Comparison of ENCODE assay signal across 10 cellular contexts in genomic region chr4:143411527-143412480, GRCh38.
DNase-seq lines count a peak whose midpoint lies in the region; FAIRE-seq and TF ChIP-seq lines count a peak whose summit lies in the region.
"Had no signal": no experiment of that assay in that cellular context is flagged by ENCODE, and none has a peak within 500 bp of the region (broad histone marks: within the 10 kb centered on the region; RNA-seq: fewer than 3 reads in every experiment).

No MANE protein-coding gene starts in this region.

- H3K36me3 ChIP-seq in BLaER1 (peaks cover 50% of the 10 kb centered on the region), SJCRH30 (peaks cover 2% of the 10 kb centered on the region; the same call in 1 of the 2 replicates), parathyroid adenoma (ENCODE audit: control insufficient read depth, insufficient read depth, low read length) (no peaks in the 10 kb centered on the region)

- H3K9me3 ChIP-seq in BLaER1: no peaks in the 10 kb centered on the region; the same call in 1 of the 2 replicates
- no peaks in the 10 kb centered on the region for H3K9me3 ChIP-seq in SJCRH30 (replicated peaks)
- no peaks in the 10 kb centered on the region for H3K9me3 ChIP-seq in parathyroid adenoma (ENCODE audit: control insufficient read depth, low read length)

- H3K27me3 ChIP-seq in BLaER1: no peaks in the 10 kb centered on the region
- H3K27me3 ChIP-seq in SJCRH30: no peaks in the 10 kb centered on the region
- no peaks in the 10 kb centered on the region for H3K27me3 ChIP-seq in parathyroid adenoma (ENCODE audit: control insufficient read depth, insufficient read depth, low read length)

- H3K4me3 ChIP-seq in BLaER1: no peak overlapping the region
- no peak overlapping the region for H3K4me3 ChIP-seq in SJCRH30
- no peak overlapping the region for H3K4me3 ChIP-seq in parathyroid adenoma (ENCODE audit: low read depth, low read length)

- H4K20me1 ChIP-seq in BLaER1: no peaks in the 10 kb centered on the region

- DNase-seq in SJCRH30 (peak in 1 of 2 experiments; percentile 37), frontal cortex (ENCODE audit: low spot score in 2 of 2) (peak; percentile 31 to 49), CD1c-positive myeloid dendritic cell (ENCODE audit: extremely low spot score) (no peak), MV-4-11 (lab: John Stamatoyannopoulos, UW) (no peak), NOMO-1 (lab: John Stamatoyannopoulos, UW; ENCODE audit: unreplicated experiment in 2 of 2) (no peak)
- no peak for DNase-seq in activated CD8-positive, alpha-beta memory T cell treated with anti-CD3 and anti-CD28 coated beads, Interleukin-2, amount 50 U/mL, for 4 hours
- DNase-seq: activated naive CD4-positive, alpha-beta T cell; T-helper 17 cell had no signal

- H3K4me2 ChIP-seq in BLaER1 (peak overlapping the region; percentile 91), parathyroid adenoma (ENCODE audit: low read length) (peak overlapping the region; percentile 48)

- H3K9ac ChIP-seq in BLaER1: peak overlapping the region; percentile 46; the same call in 1 of the 2 replicates
- H3K9ac ChIP-seq in parathyroid adenoma: no peak overlapping the region

- H2AFZ ChIP-seq in parathyroid adenoma: peak overlapping the region; percentile 11

- peak; percentile 99 for FAIRE-seq in frontal cortex (lab: Jason Lieb, UNC)

- H3K27ac ChIP-seq in BLaER1 (peak overlapping the region; percentile 60), SJCRH30 (peak overlapping the region; percentile 33), parathyroid adenoma (peak overlapping the region; percentile 25)

- H3K79me2 ChIP-seq in parathyroid adenoma: peaks cover 3% of the 10 kb centered on the region

- peaks cover 73% of the 10 kb centered on the region for H3K4me1 ChIP-seq in BLaER1
- peaks cover 5% of the 10 kb centered on the region for H3K4me1 ChIP-seq in SJCRH30
- peaks cover 8% of the 10 kb centered on the region for H3K4me1 ChIP-seq in parathyroid adenoma

- TF ChIP-seq CTCF in parathyroid adenoma (IDR thresholded peaks at IDR 0.05): no peak

Comparison
In these comparisons a context has a peak if more than half of its experiments do, and no peak if none do; other contexts are left out.
1. DNase-seq: peak in frontal cortex (2 of 2); none in CD1c-positive myeloid dendritic cell (single experiment), MV-4-11 (single experiment), NOMO-1 (0 of 2) and activated CD8-positive, alpha-beta memory T cell treated with anti-CD3 and anti-CD28 coated beads, Interleukin-2, amount 50 U/mL, for 4 hours (single experiment).
2. Peak in every context shown above with its lines, with median percentiles within 50 percentile points of each other: H3K27ac ChIP-seq.